14 cellular contexts compared by ENCODE assay signal in genomic region chr2:144159264-144159663, GRCh38.
DNase-seq lines count a peak whose midpoint lies in the region; ATAC-seq and TF ChIP-seq lines count a peak whose summit lies in the region.
"Had no signal": no experiment of that assay in that cellular context is flagged by ENCODE, and none has a peak within 500 bp of the region (broad histone marks: within the 10 kb centered on the region; RNA-seq: fewer than 3 reads in every experiment).

No MANE protein-coding gene starts in this region.

- no peak for TF ChIP-seq POLR2A in lower leg skin (IDR thresholded peaks at IDR 0.05)

- intact Hi-C loops in lower leg skin (cut with DNase I; ENCODE audit: low total_unique reads) = no loop called here

- no peaks in the 10 kb centered on the region for H3K9me2 ChIP-seq in GM23338 (ENCODE audit: insufficient read depth)

- no peaks in the 10 kb centered on the region for H3K36me3 Mint-ChIP-seq in GM23338 (ENCODE audit: low read depth)
- H3K36me3 Mint-ChIP-seq in neural progenitor cell = no peaks in the 10 kb centered on the region
- H3K36me3 Mint-ChIP-seq: CD4-positive, alpha-beta memory T cell had no signal

- no peaks in the 10 kb centered on the region for H3K9me3 ChIP-seq in neural progenitor cell (ENCODE audit: low read depth)

- H3K27ac ChIP-seq in GM23338 (ENCODE audit: low read depth) (no peak overlapping the region), neural progenitor cell (no peak overlapping the region)
- H3K27ac ChIP-seq: RWPE1 had no signal

- H3K4me3 Mint-ChIP-seq in GM23338 (no peak overlapping the region), neural progenitor cell (no peak overlapping the region)
- H3K4me3 Mint-ChIP-seq: B cell; CD4-positive, alpha-beta memory T cell had no signal

- no peak overlapping the region for H3K27ac Mint-ChIP-seq in GM23338
- no peak overlapping the region for H3K27ac Mint-ChIP-seq in neural progenitor cell
- H3K27ac Mint-ChIP-seq: B cell; CD4-positive, alpha-beta memory T cell had no signal

- ATAC-seq in GM23338 = no peak
- ATAC-seq: GM12878 had no signal

- DNase-seq in GM23338 (ENCODE audit: low spot score) (peak; percentile 5), Kasumi-1 (lab: John Stamatoyannopoulos, UW) (peak; percentile 29 to 45), SK-MEL-5 (ENCODE audit: low read depth, low spot score) (peak; percentile 26), neural progenitor cell (ENCODE audit: low spot score) (no peak), T-helper 9 cell (no peak), lower leg skin (ENCODE audit: low spot score in 2 of 2) (no peak), occipital lobe (lab: John Stamatoyannopoulos, UW) (no peak)
- DNase-seq: CD4-positive, alpha-beta memory T cell; DMS79 treated with DMSO at 0.1 percent for 48 hours; NCI-H1436 treated with DMSO at 0.1 percent for 48 hours; NCI-H2029 treated with DMSO at 0.1 percent for 48 hours had no signal

- no peaks in the 10 kb centered on the region for H3F3A ChIP-seq in GM23338 (replicated peaks; ENCODE audit: low read depth)
- no peaks in the 10 kb centered on the region for H3F3A ChIP-seq in neural progenitor cell (ENCODE audit: low read depth)

- no peak overlapping the region for H3K9ac ChIP-seq in neural progenitor cell

- no peaks in the 10 kb centered on the region for H3K9me3 Mint-ChIP-seq in GM23338
- H3K9me3 Mint-ChIP-seq in neural progenitor cell = no peaks in the 10 kb centered on the region
- H3K9me3 Mint-ChIP-seq: CD4-positive, alpha-beta memory T cell had no signal

- H3K4me1 ChIP-seq in GM23338 (ENCODE audit: insufficient read depth) (peaks cover 9% of the 10 kb centered on the region), neural progenitor cell (no peaks in the 10 kb centered on the region)

- H4K20me1 ChIP-seq in GM23338 (replicated peaks; ENCODE audit: insufficient read depth) (no peaks in the 10 kb centered on the region), neural progenitor cell (ENCODE audit: low read depth) (no peaks in the 10 kb centered on the region)

- H3K4me2 ChIP-seq in GM23338 = no peak overlapping the region
- no peak overlapping the region for H3K4me2 ChIP-seq in neural progenitor cell

- no peaks in the 10 kb centered on the region for H3K79me2 ChIP-seq in GM23338 (replicated peaks; ENCODE audit: insufficient read depth)
- no peaks in the 10 kb centered on the region for H3K79me2 ChIP-seq in neural progenitor cell (ENCODE audit: low read depth)

- in situ Hi-C loops in SK-MEL-5 (cut with HindIII; ENCODE audit: low pct_unique_long_range_greater_than_20kb, low sequenced_read_pairs) = no loop called here

- H3K27me3 Mint-ChIP-seq in GM23338 (ENCODE audit: insufficient read depth, low read depth, poor library complexity) (no peaks in the 10 kb centered on the region), neural progenitor cell (ENCODE audit: insufficient read depth, low read depth) (no peaks in the 10 kb centered on the region)
- H3K27me3 Mint-ChIP-seq: B cell; CD4-positive, alpha-beta memory T cell had no signal

- H3K4me1 Mint-ChIP-seq in GM23338 (peaks cover 16% of the 10 kb centered on the region; the same call in 2 of the 3 replicates), neural progenitor cell (no peaks in the 10 kb centered on the region)
- H3K4me1 Mint-ChIP-seq: CD4-positive, alpha-beta memory T cell had no signal

- H3K4me3 ChIP-seq in GM23338 = no peak overlapping the region
- H3K4me3 ChIP-seq in neural progenitor cell = no peak overlapping the region
- H3K4me3 ChIP-seq in lower leg skin (ENCODE audit: low read depth, poor library complexity, severe bottlenecking) = no peak overlapping the region
- H3K4me3 ChIP-seq: GM12878 had no signal

- TF ChIP-seq CTCF in GM23338 (conservative IDR thresholded peaks at IDR 0.05; ENCODE audit: low read depth in 2 of 2) = peak in 1 of 2 experiments; percentile 28; a peak in 1 of 4 replicates
- peak; percentile 19 for TF ChIP-seq CTCF in neural progenitor cell (IDR thresholded peaks at IDR 0.05)
- no peak for TF ChIP-seq CTCF in lower leg skin (IDR thresholded peaks at IDR 0.05)

- H3K27me3 ChIP-seq in GM23338 (ENCODE audit: insufficient read depth) = no peaks in the 10 kb centered on the region
- H3K27me3 ChIP-seq in neural progenitor cell = no peaks in the 10 kb centered on the region

- H3K36me3 ChIP-seq in GM23338 (ENCODE audit: insufficient read depth) (no peaks in the 10 kb centered on the region), neural progenitor cell (no peaks in the 10 kb centered on the region)

- WGBS in lower leg skin, 2 donors = 93 to 95% methylated on average over 4 of the region's 4 CpGs

- H2AFZ ChIP-seq in GM23338 (no peak overlapping the region), neural progenitor cell (replicated peaks) (no peak overlapping the region)

TF ChIP-seq in GM23338, 12 proteins besides CTCF, POLR2A, EP300 and RAD21:
- TF ChIP-seq ZNF462 (CRISPR knock-in tag; IDR thresholded peaks at IDR 0.05) (no peak), STAT1 (IDR thresholded peaks at IDR 0.05; ENCODE audit: unreplicated experiment) (no peak)
TF ChIP-seq in GM23338: peak in this region for 0.

Comparison
In these comparisons a context has a peak if more than half of its experiments do, and no peak if none do; other contexts are left out.
1. DNase-seq: peak in GM23338 (single experiment), Kasumi-1 (2 of 2) and SK-MEL-5 (single experiment); none in neural progenitor cell (single experiment), T-helper 9 cell (single experiment), lower leg skin (0 of 2) and occipital lobe (single experiment).